ENCODE assay signal across 8 cellular contexts in genomic region chr5:56480305-56481146, GRCh38.
DNase-seq lines count a peak whose midpoint lies in the region; ATAC-seq, FAIRE-seq and TF ChIP-seq lines count a peak whose summit lies in the region.

No MANE protein-coding gene starts in this region.

- no peaks in the 10 kb centered on the region for H3K79me2 ChIP-seq in endothelial cell of umbilical vein (ENCODE audit: control insufficient read depth, insufficient read depth, low read length)

- no peaks in the 10 kb centered on the region for H3K9me3 ChIP-seq in endothelial cell of umbilical vein (replicated peaks; ENCODE audit: control insufficient read depth, insufficient read depth, low read length)
- no peaks in the 10 kb centered on the region for H3K9me3 ChIP-seq in stomach smooth muscle (ENCODE audit: control insufficient read depth in 2 of 2, low read length in 2 of 2)

- TSS peak; percentile 19 for BruUV-seq in endothelial cell of umbilical vein (replicated peaks; lab: Mats Ljungman, UMichigan)

- ATAC-seq in HG03108 (IDR thresholded peaks at IDR 0.05; ENCODE audit: unreplicated experiment) (peak; percentile 27), memory B cell (ENCODE audit: low read depth) (peak; percentile 44)

- peaks cover 38% of the 10 kb centered on the region for H3K4me1 Mint-ChIP-seq in memory B cell

- H3K27ac Mint-ChIP-seq in memory B cell = peak overlapping the region; percentile 88

- no peaks in the 10 kb centered on the region for H3K9me1 ChIP-seq in endothelial cell of umbilical vein (replicated peaks; ENCODE audit: control insufficient read depth, extremely low read depth, insufficient read depth, low read length)

- peaks cover 12% of the 10 kb centered on the region for H3K4me1 ChIP-seq in endothelial cell of umbilical vein (ENCODE audit: control insufficient read depth, extremely low read depth, insufficient read depth, low read length)
- H3K4me1 ChIP-seq in stomach smooth muscle (ENCODE audit: control insufficient read depth, insufficient read depth, low read length) = peaks cover 18% of the 10 kb centered on the region

- H3K9me3 Mint-ChIP-seq in memory B cell = no peaks in the 10 kb centered on the region

- H3K4me3 ChIP-seq in endothelial cell of umbilical vein (replicated peaks in 1 of 3; ENCODE audit: insufficient read depth in 1 of 3, low read depth in 1 of 3, low read length in 3 of 3) (peak overlapping the region; percentile 35 to 87 (median 44)), stomach smooth muscle (ENCODE audit: low read length in 2 of 2) (peak overlapping the region; percentile 69 to 79)

- peak overlapping the region; percentile 94 for H3K4me3 Mint-ChIP-seq in memory B cell

- POLR2A ChIA-PET in endothelial cell of umbilical vein (lab: Charles Lee) = no interaction called here

- TF ChIP-seq POLR2A in endothelial cell of umbilical vein (IDR thresholded peaks at IDR 0.05; ENCODE audit: low read depth, low read length) = no peak

- dilution Hi-C loops in endothelial cell of umbilical vein (cut with MboI; ENCODE audit: extremely low pct_ligation_motif_present, low sequenced_read_pairs) = no loop called here

- no peaks in the 10 kb centered on the region for H3K36me3 ChIP-seq in endothelial cell of umbilical vein (ENCODE audit: control insufficient read depth in 2 of 2, extremely low read depth in 1 of 2, insufficient read depth in 2 of 2, low read length in 2 of 2)
- H3K36me3 ChIP-seq in stomach smooth muscle (ENCODE audit: control insufficient read depth in 2 of 2, insufficient read depth in 2 of 2, low read length in 2 of 2) = no peaks in the 10 kb centered on the region

- intact Hi-C loops in endothelial cell of umbilical vein (cut with micrococcal nuclease) = loop anchor here (1.0 to 2.0 kb wide), 5 partner anchors 130 to 358 kb away; partner anchors contain the start of gene MAP3K1

- H3K27me3 ChIP-seq in endothelial cell of umbilical vein (ENCODE audit: control insufficient read depth in 2 of 2, insufficient read depth in 2 of 2, low read length in 2 of 2) (no peaks in the 10 kb centered on the region), stomach smooth muscle (ENCODE audit: control insufficient read depth in 1 of 2, insufficient read depth in 2 of 2, low read length in 2 of 2) (no peaks in the 10 kb centered on the region)

- FAIRE-seq in endothelial cell of umbilical vein (lab: Jason Lieb, UNC) = peak; percentile 69

- no peaks in the 10 kb centered on the region for H3K36me3 Mint-ChIP-seq in memory B cell

- CTCF ChIA-PET in endothelial cell of umbilical vein (lab: Charles Lee) = interaction anchor here (0.9 to 1.7 kb wide), 4 partner anchors 23 to 357 kb away, joined by 3 to 4 read pairs (median 3); no protein-coding TSS in a partner anchor

- H3K27ac ChIP-seq in endothelial cell of umbilical vein (ENCODE audit: insufficient read depth, low read depth, low read length) = no peak overlapping the region
- H3K27ac ChIP-seq in stomach smooth muscle (ENCODE audit: low read length) = peak overlapping the region; percentile 73

- TF ChIP-seq CTCF in GM10266 (IDR thresholded peaks at IDR 0.05; ENCODE audit: control insufficient read depth, insufficient read depth, low read depth, missing control alignments) = no peak
- TF ChIP-seq CTCF in endothelial cell of umbilical vein (IDR thresholded peaks at IDR 0.05; ENCODE audit: extremely low read depth in 1 of 2, insufficient read depth in 1 of 2, low read depth in 1 of 2, low read length in 2 of 2) = no peak

- peak overlapping the region; percentile 29 for H3K9ac ChIP-seq in endothelial cell of umbilical vein (replicated peaks; ENCODE audit: extremely low read depth, insufficient read depth, low read length)
- H3K9ac ChIP-seq in stomach smooth muscle (ENCODE audit: low read length in 2 of 2) = peak overlapping the region; percentile 60 to 67

- no peaks in the 10 kb centered on the region for H3K27me3 Mint-ChIP-seq in memory B cell

- DNase-seq in GM10266 (ENCODE audit: extremely low spot score) (peak; percentile 49), endothelial cell of umbilical vein (ENCODE audit: low read depth, low spot score) (peak; percentile 58), memory B cell (ENCODE audit: low spot score in 2 of 2) (peak; percentile 43 to 45), NCI-H226 (no peak), SK-N-DZ (ENCODE audit: low spot score) (no peak)
- DNase-seq in activated CD4-positive, alpha-beta T cell treated with anti-CD3 and anti-CD28 coated beads, Interleukin-2, amount 50 U/mL, for 1 hour = peak; percentile 38

- peak overlapping the region; percentile 98 for H2AFZ ChIP-seq in endothelial cell of umbilical vein (ENCODE audit: low read depth, low read length)

- H4K20me1 ChIP-seq in endothelial cell of umbilical vein (replicated peaks; ENCODE audit: control insufficient read depth, extremely low read depth, insufficient read depth, low read length) = no peaks in the 10 kb centered on the region

- peak overlapping the region; percentile 97 for H3K4me2 ChIP-seq in endothelial cell of umbilical vein (ENCODE audit: insufficient read depth, low read length)

TF ChIP-seq in endothelial cell of umbilical vein, 7 proteins besides CTCF, POLR2A, EP300 and RAD21:
- no peak for TF ChIP-seq JUN (IDR thresholded peaks at IDR 0.05; ENCODE audit: borderline replicate concordance, insufficient read depth, insufficient read length, low read depth)
- peak; percentile 8 for TF ChIP-seq GATA2 (IDR thresholded peaks at IDR 0.05; ENCODE audit: insufficient read depth, insufficient read length, low read depth, low read length)
- no peak for TF ChIP-seq MYC (IDR thresholded peaks at IDR 0.05; ENCODE audit: low read depth, low read length)
- no peak for TF ChIP-seq EZH2 (IDR thresholded peaks at IDR 0.05; ENCODE audit: borderline replicate concordance, low read depth, low read length, severe bottlenecking)
- no peak for TF ChIP-seq MAX (IDR thresholded peaks at IDR 0.05; ENCODE audit: insufficient read depth, insufficient read length)
- peak; percentile 27 for TF ChIP-seq POLR2AphosphoS5 (IDR thresholded peaks at IDR 0.05; ENCODE audit: insufficient read depth, low read depth, low read length)
- TF ChIP-seq FOS (IDR thresholded peaks at IDR 0.05; ENCODE audit: borderline replicate concordance, insufficient read depth, low read length) = no peak

Comparison
In these comparisons a context has a peak if more than half of its experiments do, and no peak if none do; other contexts are left out.
1. DNase-seq: peak in GM10266 (single experiment), activated CD4-positive, alpha-beta T cell treated with anti-CD3 and anti-CD28 coated beads, Interleukin-2, amount 50 U/mL, for 1 hour (single experiment), endothelial cell of umbilical vein (single experiment) and memory B cell (2 of 2); none in NCI-H226 (single experiment) and SK-N-DZ (single experiment).